In the genomic region with DNA sequence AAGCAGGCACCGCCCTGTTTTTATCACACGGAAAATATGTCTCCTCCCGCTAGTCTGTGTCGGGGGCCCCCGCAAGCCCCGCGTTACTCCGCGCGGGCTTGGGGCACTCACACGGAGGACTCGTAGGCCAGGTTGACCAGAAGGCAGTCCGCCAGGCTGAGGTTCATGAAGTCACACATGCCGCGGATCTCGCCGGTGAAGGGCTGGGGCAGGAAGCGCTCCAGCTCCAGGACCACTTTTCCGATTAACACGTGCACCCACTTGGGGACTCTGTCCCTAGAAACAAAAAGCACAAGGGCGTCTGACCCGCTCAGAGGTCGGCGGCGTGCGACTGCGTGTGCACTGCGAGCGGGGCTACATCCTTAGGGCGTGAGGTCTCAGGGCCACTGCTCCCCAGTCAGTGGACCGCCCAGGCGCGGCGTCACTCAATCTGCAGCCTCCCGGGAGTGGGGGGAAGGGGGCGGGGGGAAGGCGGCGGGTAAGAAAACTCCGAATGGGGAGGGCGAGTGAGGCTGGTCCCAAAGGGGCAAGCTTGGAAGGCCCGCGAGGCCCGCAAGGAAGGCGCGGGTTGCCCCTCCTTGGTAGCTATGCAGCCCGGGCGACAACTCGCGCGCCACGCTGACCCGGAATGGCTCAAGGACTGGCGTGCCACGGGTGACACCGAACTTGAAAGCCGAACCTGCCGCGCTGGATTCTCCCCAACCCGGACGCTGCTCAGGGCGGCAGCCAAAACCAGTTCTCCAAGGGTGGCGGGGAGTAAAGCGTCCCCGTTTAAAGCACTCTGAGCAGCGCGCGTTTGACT, we compare ENCODE assay signal across 8 cellular contexts. TPM values are rescaled to one million over a fixed set of nuclear protein-coding genes. Genes with fewer than 3 reads are reported as not detected.
A peak's percentile ranks its signal among the peaks of the same experiment; 100 is the strongest.
DNase-seq lines count a peak whose midpoint lies in the region; ATAC-seq and TF ChIP-seq lines count a peak whose summit lies in the region.

No MANE protein-coding gene starts in this region.

- H3K9me3 Mint-ChIP-seq in endodermal cell: no peaks in the 10 kb centered on the region

- H3K4me3 ChIP-seq in endodermal cell (ENCODE audit: low read length): peak overlapping the region; percentile 83

- DNase-seq in GM13976 (ENCODE audit: low spot score): peak; percentile 91
- DNase-seq in NCI-H526 treated with DMSO at 0.1 percent for 48 hours (lab: John Stamatoyannopoulos, UW): peak; percentile 1
- peak; percentile 21 for DNase-seq in activated CD8-positive, alpha-beta memory T cell treated with anti-CD3 and anti-CD28 coated beads, Interleukin-2, amount 50 U/mL, for 1 hour (ENCODE audit: extremely low read depth)
- peak; percentile 90 for DNase-seq in endodermal cell
- peak; percentile 57 for DNase-seq in midbrain (lab: John Stamatoyannopoulos, UW)
- DNase-seq in stimulated activated CD8-positive, alpha-beta memory T cell treated with anti-CD3 and anti-CD28 coated beads, Interleukin-2, amount 100 ng/mL, for 1 hour (ENCODE audit: low read depth in 2 of 2): peak; percentile 38 to 49

- peak overlapping the region; percentile 72 for H3K4me3 Mint-ChIP-seq in endodermal cell

- no peaks in the 10 kb centered on the region for H3K4me1 ChIP-seq in endodermal cell (ENCODE audit: control insufficient read depth, insufficient read depth, low read length)

- in situ Hi-C loops in GM13976 (cut with MboI; ENCODE audit: low sequenced_read_pairs, unreplicated experiment): no loop called here

- no peaks in the 10 kb centered on the region for H3K27me3 ChIP-seq in endodermal cell (ENCODE audit: control insufficient read depth, insufficient read depth, low read length, poor library complexity, severe bottlenecking)

- H3K27me3 Mint-ChIP-seq in endodermal cell (ENCODE audit: insufficient read depth): peaks cover 12% of the 10 kb centered on the region

- H3K36me3 ChIP-seq in endodermal cell (ENCODE audit: control insufficient read depth, insufficient read depth, low read length): peaks cover 14% of the 10 kb centered on the region

- no peak overlapping the region for H3K9ac ChIP-seq in endodermal cell (ENCODE audit: extremely low read depth, low read length, poor library complexity, severe bottlenecking)

- H3K27ac Mint-ChIP-seq in endodermal cell: peak overlapping the region; percentile 55

- no peaks in the 10 kb centered on the region for H3K9me3 ChIP-seq in endodermal cell (ENCODE audit: control insufficient read depth, low read length)

- TF ChIP-seq CTCF in 22Rv1 (IDR thresholded peaks at IDR 0.05): no peak
- no peak for TF ChIP-seq CTCF in GM13976 (IDR thresholded peaks at IDR 0.05; ENCODE audit: borderline replicate concordance, control extremely low read depth, extremely low read depth, insufficient read depth, missing control alignments)
- no peak for TF ChIP-seq CTCF in endodermal cell (conservative IDR thresholded peaks at IDR 0.05)

- H3K27ac ChIP-seq in 22Rv1: peak overlapping the region; percentile 70
- no peak overlapping the region for H3K27ac ChIP-seq in endodermal cell (ENCODE audit: low read depth, low read length)

- 2 to 3% methylated on average over 31 to 67 of the region's 67 CpGs for WGBS in endodermal cell (ENCODE audit: insufficient coverage in 1 of 2, insufficient read length in 1 of 2), 2 experiments

- peaks cover 6% of the 10 kb centered on the region for H3K36me3 Mint-ChIP-seq in endodermal cell (ENCODE audit: low read depth)

- peak; percentile 52 for ATAC-seq in HG02870 (IDR thresholded peaks at IDR 0.05; ENCODE audit: unreplicated experiment)

- H3K4me1 Mint-ChIP-seq in endodermal cell: no peaks in the 10 kb centered on the region

RNA-seq across cellular contexts. Expression of a gene that starts 0.7 kb away (rescaled TPM):
- total RNA-seq in endodermal cell: 1 to 10 TPM; 1.7 TPM
- 3.2 TPM for polyA plus RNA-seq in endodermal cell (2013, experiment 1 of 2)
- polyA plus RNA-seq in endodermal cell (2013, experiment 2 of 2): 3.4 TPM

RNA-seq across cellular contexts. Expression of a gene that starts 37.8 kb away (rescaled TPM):
- not detected for total RNA-seq in endodermal cell
- 0.11 TPM for polyA plus RNA-seq in endodermal cell (2013, experiment 1 of 2)
- not detected for polyA plus RNA-seq in endodermal cell (2013, experiment 2 of 2)

RNA-seq across cellular contexts. Expression of a gene that starts 50.7 kb away (rescaled TPM):
- 10 to 100 TPM; 38.1 to 47.4 TPM for total RNA-seq in endodermal cell
- polyA plus RNA-seq in endodermal cell (2013, experiment 1 of 2): 34.6 TPM
- 30.3 TPM for polyA plus RNA-seq in endodermal cell (2013, experiment 2 of 2)

Comparison
In these comparisons a context has a peak if more than half of its experiments do, and no peak if none do; other contexts are left out.
1. DNase-seq: peak in every context shown above with its lines; median percentile 91 in GM13976; 90 in endodermal cell; 57 in midbrain; 44 in stimulated activated CD8-positive, alpha-beta memory T cell treated with anti-CD3 and anti-CD28 coated beads, Interleukin-2, amount 100 ng/mL, for 1 hour; 21 in activated CD8-positive, alpha-beta memory T cell treated with anti-CD3 and anti-CD28 coated beads, Interleukin-2, amount 50 U/mL, for 1 hour; 1 in NCI-H526 treated with DMSO at 0.1 percent for 48 hours.